In the genomic region with DNA sequence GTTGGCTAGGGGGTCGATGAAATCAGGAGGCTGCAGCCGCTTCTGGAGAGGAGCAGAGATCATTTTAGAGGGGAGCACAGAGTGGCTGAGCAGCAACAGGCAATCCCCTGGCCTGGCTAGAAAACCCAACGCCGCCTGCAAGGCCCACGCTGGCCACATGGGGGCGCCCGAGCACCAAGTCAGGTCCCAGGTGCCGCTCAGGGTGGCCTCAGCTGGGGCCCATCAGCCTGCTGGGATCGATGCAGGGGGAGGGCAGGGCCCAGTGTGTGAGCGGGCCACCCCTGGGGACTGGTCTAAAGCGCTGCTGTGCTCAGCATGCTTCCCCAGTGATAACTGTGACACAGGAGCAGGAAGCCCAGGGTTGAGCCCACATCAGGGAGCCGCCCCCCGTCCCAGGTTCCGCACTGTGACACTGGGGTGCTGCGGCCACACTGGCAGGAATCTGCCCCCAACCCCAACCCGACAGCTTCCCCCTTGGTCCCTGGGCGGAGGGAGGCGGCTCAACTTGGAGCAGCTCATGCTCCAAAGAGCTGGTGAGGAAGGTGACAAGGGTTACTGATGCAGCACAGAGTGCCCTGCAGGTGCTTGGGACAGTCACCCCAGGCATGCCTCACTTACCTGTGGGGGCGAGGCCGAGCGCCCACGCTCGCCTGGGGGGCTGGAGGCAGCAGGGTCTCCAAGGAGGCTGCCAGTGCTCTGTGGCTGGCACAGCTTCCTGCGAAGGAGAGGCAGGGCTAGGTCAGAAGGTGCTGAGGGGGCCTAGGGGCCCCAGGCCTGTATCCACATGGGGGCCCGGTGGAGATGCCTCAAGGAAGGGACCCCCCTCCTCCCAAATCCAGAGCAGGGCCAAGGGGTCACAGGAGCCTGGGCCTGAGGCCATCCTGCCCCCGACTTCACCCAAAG, we compare ENCODE assay signal across 9 cellular contexts. TPM values are rescaled to one million over a fixed set of nuclear protein-coding genes. Genes with fewer than 3 reads are reported as not detected.
A peak's percentile ranks its signal among the peaks of the same experiment; 100 is the strongest.
DNase-seq lines count a peak whose midpoint lies in the region; ATAC-seq, FAIRE-seq and TF ChIP-seq lines count a peak whose summit lies in the region.
"Had no signal": no experiment of that assay in that cellular context is flagged by ENCODE, and none has a peak within 500 bp of the region (broad histone marks: within the 10 kb centered on the region; RNA-seq: fewer than 3 reads in every experiment).

No MANE protein-coding gene starts in this region.

- H3K23ac ChIP-seq in IMR-90 (ENCODE audit: low read depth, low read length) = no peak overlapping the region
- H3K23ac ChIP-seq in trophoblast cell (ENCODE audit: low read length) = no peak overlapping the region

- peaks cover 3% of the 10 kb centered on the region for H3K79me2 ChIP-seq in trophoblast cell (ENCODE audit: control insufficient read depth, insufficient read depth, low read length, poor library complexity)

- H3K27me3 ChIP-seq in GM06990 (replicated peaks; ENCODE audit: control insufficient read depth, insufficient read depth, low read length) = no peaks in the 10 kb centered on the region
- H3K27me3 ChIP-seq in IMR-90 (ENCODE audit: control insufficient read depth, insufficient read depth, low read length) = no peaks in the 10 kb centered on the region
- H3K27me3 ChIP-seq in trophoblast cell (ENCODE audit: insufficient read depth, low read length) = no peaks in the 10 kb centered on the region

- H3K4me1 Mint-ChIP-seq in type B pancreatic cell (ENCODE audit: unreplicated experiment) = peaks cover 7% of the 10 kb centered on the region

- H3K9me1 ChIP-seq in IMR-90 (ENCODE audit: insufficient read depth, low read length) = 0 out of 2 replicates have a peak, but pooled peaks cover 5% of the 10 kb centered on the region

- peak; percentile 95 for TF ChIP-seq RAD21 in IMR-90 (IDR thresholded peaks at IDR 0.05; ENCODE audit: low read length)

- POLR2A ChIA-PET in IMR-90 (lab: Charles Lee; ENCODE audit: unreplicated experiment) (no interaction called here), RWPE1 (lab: Yijun Ruan, JAX; ENCODE audit: low non-redundant PET) (no interaction called here)

- H3K9me3 Mint-ChIP-seq in type B pancreatic cell = no peaks in the 10 kb centered on the region

- TF ChIP-seq POLR2A in IMR-90 (IDR thresholded peaks at IDR 0.05; ENCODE audit: low read depth, low read length) = 0 out of 2 replicates have a peak, but pooled peaks have one; percentile 54

- dilution Hi-C loops in IMR-90 (cut with HindIII; ENCODE audit: low sequenced_read_pairs, unreplicated experiment) = no loop called here

- H3K27ac Mint-ChIP-seq in type B pancreatic cell = no peak overlapping the region

- H2BK15ac ChIP-seq in IMR-90 (ENCODE audit: low read depth, low read length) = no peak overlapping the region

- WGBS in IMR-90 (ENCODE audit: extremely low coverage in 2 of 2, insufficient read length in 1 of 2), 2 experiments = 0% methylated on average over 2 of the region's 26 CpGs; no CpG with 5 or more reads in 1 of the 2 experiments
- no CpG with 5 or more reads among the region's 26 CpGs for WGBS in trophoblast cell (ENCODE audit: extremely low coverage, insufficient coverage, insufficient read length)

- H4K91ac ChIP-seq in IMR-90 (ENCODE audit: insufficient read depth, low read depth, low read length) (no peak overlapping the region), trophoblast cell (ENCODE audit: low read depth, low read length) (peak overlapping the region; percentile 50)

- in situ Hi-C loops in IMR-90 (cut with MboI; ENCODE audit: low sequenced_read_pairs) = loop anchor here (5.0 to 10.0 kb wide), 2 partner anchors 124 to 401 kb away; partner anchors contain the start of gene UBA52

- DNase-seq in GM06990 (ENCODE audit: extremely low read depth, insufficient read length) (peak; percentile 82), IMR-90 (peak; percentile 64), RWPE1 (ENCODE audit: low spot score) (peak; percentile 74), frontal cortex (ENCODE audit: low spot score in 2 of 2) (peak; percentile 83 to 87), trophoblast cell (peak; percentile 81 to 92), type B pancreatic cell (ENCODE audit: extremely low spot score, unreplicated experiment) (peak; percentile 94)
- peak; percentile 79 for DNase-seq in activated effector memory CD4-positive, alpha-beta T cell treated with Interleukin-2 at 50 U/mL for 16 hours

- H2AK5ac ChIP-seq in IMR-90 (ENCODE audit: low read depth, low read length) = peak overlapping the region; percentile 14; the same call in 1 of the 2 replicates
- H2AK5ac ChIP-seq in trophoblast cell (ENCODE audit: low read length) = peak overlapping the region; percentile 37

- H3K4me3 Mint-ChIP-seq in type B pancreatic cell = no peak overlapping the region

- TF ChIP-seq CTCF in GM06990 (IDR thresholded peaks at IDR 0.05; ENCODE audit: insufficient read depth, low read length, poor library complexity, severe bottlenecking) = peak; percentile 99
- TF ChIP-seq CTCF in IMR-90 (conservative IDR thresholded peaks at IDR 0.05; ENCODE audit: low read depth, low read length) = peak; percentile 96
- peak; percentile 99 for TF ChIP-seq CTCF in RWPE1 (conservative IDR thresholded peaks at IDR 0.05; ENCODE audit: low read depth)
- TF ChIP-seq CTCF in type B pancreatic cell (conservative IDR thresholded peaks at IDR 0.05) = peak; percentile 98

- H3K27me3 Mint-ChIP-seq in type B pancreatic cell = no peaks in the 10 kb centered on the region

- H4K8ac ChIP-seq in IMR-90 (ENCODE audit: low read depth in 2 of 2, low read length in 2 of 2) (no peak overlapping the region), trophoblast cell (ENCODE audit: low read depth, low read length) (no peak overlapping the region)

- ATAC-seq in IMR-90 (ENCODE audit: low read depth) = peak; percentile 91
- ATAC-seq in HG02970 (IDR thresholded peaks at IDR 0.05; ENCODE audit: low FRiP score, unreplicated experiment) = no peak

- no peak overlapping the region for H4K5ac ChIP-seq in IMR-90 (ENCODE audit: low read depth, low read length)

- BruUV-seq in IMR-90 (replicated peaks; lab: Mats Ljungman, UMichigan) = no TSS peak

- H3K18ac ChIP-seq in IMR-90 (ENCODE audit: low read depth, low read length) (no peak overlapping the region), trophoblast cell (ENCODE audit: low read length) (peak overlapping the region; percentile 34)

- H3K36me3 ChIP-seq in GM06990 (ENCODE audit: control insufficient read depth, insufficient read depth, low read length) (peaks cover 45% of the 10 kb centered on the region), IMR-90 (ENCODE audit: control insufficient read depth, insufficient read depth, low read length) (peaks cover 47% of the 10 kb centered on the region), trophoblast cell (ENCODE audit: control insufficient read depth in 1 of 2, insufficient read depth in 2 of 2, low read length in 2 of 2) (peaks cover 37 to 38% of the 10 kb centered on the region in 2 experiments)

- H3K14ac ChIP-seq in IMR-90 (replicated peaks; ENCODE audit: low read depth, low read length) = no peak overlapping the region
- H3K14ac ChIP-seq in trophoblast cell (ENCODE audit: low read length) = peak overlapping the region; percentile 8

- peaks cover 4% of the 10 kb centered on the region for H3K36me3 Mint-ChIP-seq in type B pancreatic cell

- no peak for FAIRE-seq in frontal cortex (lab: Jason Lieb, UNC)

- no peak overlapping the region for H3K4ac ChIP-seq in IMR-90 (ENCODE audit: low read depth, low read length)
- H3K4ac ChIP-seq in trophoblast cell (ENCODE audit: low read depth, low read length) = peak overlapping the region; percentile 16

- H4K20me1 ChIP-seq in IMR-90 (ENCODE audit: insufficient read depth, low read length) = peaks cover 64% of the 10 kb centered on the region

- H3K27ac ChIP-seq in IMR-90 (ENCODE audit: insufficient read depth, low read length) (no peak overlapping the region), RWPE1 (peak overlapping the region; percentile 72), trophoblast cell (ENCODE audit: low read depth, low read length) (no peak overlapping the region)

- H4K12ac ChIP-seq in trophoblast cell (ENCODE audit: low read depth, low read length) = peak overlapping the region; percentile 3

- H3K9ac ChIP-seq in IMR-90 (ENCODE audit: low read depth, low read length) (no peak overlapping the region), trophoblast cell (ENCODE audit: low read length) (no peak overlapping the region)

- H3K4me1 ChIP-seq in IMR-90 (ENCODE audit: control insufficient read depth, insufficient read depth, low read length) (peaks cover 13% of the 10 kb centered on the region), trophoblast cell (ENCODE audit: control insufficient read depth in 1 of 2, insufficient read depth in 2 of 2, low read length in 2 of 2) (peaks cover 25 to 29% of the 10 kb centered on the region in 2 experiments)

- H3K4me2 ChIP-seq in IMR-90 (ENCODE audit: low read depth, low read length) (no peak overlapping the region), trophoblast cell (ENCODE audit: low read length) (no peak overlapping the region)

- H2BK120ac ChIP-seq in IMR-90 (ENCODE audit: low read depth, low read length) = no peak overlapping the region
- H2BK120ac ChIP-seq in trophoblast cell (ENCODE audit: insufficient read depth, low read length, poor library complexity) = no peak overlapping the region

- intact Hi-C loops in IMR-90 (cut with micrococcal nuclease) = loop anchor here (1.0 to 10.0 kb wide), 6 partner anchors 106 to 396 kb away; partner anchors contain the start of gene KXD1

- no peaks in the 10 kb centered on the region for H3K9me3 ChIP-seq in IMR-90 (ENCODE audit: control insufficient read depth, insufficient read depth, low read length)
- peaks cover 5% of the 10 kb centered on the region for H3K9me3 ChIP-seq in trophoblast cell (ENCODE audit: insufficient read depth, low read depth, low read length)

- H3K79me1 ChIP-seq in IMR-90 (ENCODE audit: low read depth in 1 of 2, low read length in 2 of 2) (peaks cover 17 to 65% of the 10 kb centered on the region in 2 experiments), trophoblast cell (ENCODE audit: low read length) (peaks cover 9% of the 10 kb centered on the region)

- CTCF ChIA-PET in IMR-90 (lab: Yijun Ruan, JAX) (interaction anchor here (1.0 to 3.5 kb wide), 2 partner anchors 12 to 37 kb away, joined by 3 to 21 read pairs; no protein-coding TSS in a partner anchor), RWPE1 (lab: Yijun Ruan, JAX) (interaction anchor here (0.5 to 4.2 kb wide), 25 partner anchors 8 to 488 kb away, joined by 3 to 48 read pairs (median 3); partner anchors contain the start of genes ELL, FKBP8, REX1BD and UBA52)

- H3K56ac ChIP-seq in IMR-90 (ENCODE audit: extremely low read depth, insufficient read depth, low read length) = no peak overlapping the region

- H2AFZ ChIP-seq in IMR-90 (replicated peaks; ENCODE audit: low read length, poor library complexity) (peak overlapping the region; percentile 72), trophoblast cell (ENCODE audit: insufficient read depth, low read length, poor library complexity) (no peak overlapping the region)

- peak overlapping the region; percentile 91 for H2AK9ac ChIP-seq in IMR-90 (replicated peaks; ENCODE audit: low read depth, low read length, poor library complexity)

- H2BK5ac ChIP-seq in IMR-90 (ENCODE audit: low read depth, low read length, poor library complexity, severe bottlenecking) (no peak overlapping the region), trophoblast cell (ENCODE audit: low read depth, low read length, poor library complexity) (no peak overlapping the region)

- H3K4me3 ChIP-seq in GM06990 (replicated peaks; ENCODE audit: low read depth, low read length) (no peak overlapping the region), IMR-90 (ENCODE audit: insufficient read depth, low read depth, low read length) (no peak overlapping the region), trophoblast cell (ENCODE audit: low read depth, low read length) (no peak overlapping the region)

- H2BK12ac ChIP-seq in trophoblast cell (ENCODE audit: low read length) = peak overlapping the region; percentile 46

- H2BK20ac ChIP-seq in IMR-90 (ENCODE audit: low read depth, low read length) = no peak overlapping the region

RNA-seq across cellular contexts. Expression of gene ISYNA1, which starts 13.3 kb away (rescaled TPM):
- total RNA-seq in IMR-90 (2012; rRNA removed) (3.4 and 3.9 TPM in 2 replicates), frontal cortex (62.8 TPM), type B pancreatic cell (ENCODE audit: low replicate concordance) (278 and 303 TPM in 2 replicates)
- 24.7 and 29.4 TPM in 2 replicates for polyA plus RNA-seq in IMR-90 (2012; rRNA removed)
- polyA plus RNA-seq in IMR-90 (2012; cell fraction: cytosol; rRNA removed) = 12.2 and 29.5 TPM in 2 replicates
- 118 and 248 TPM in 2 replicates for polyA plus RNA-seq in IMR-90 (2012; cell fraction: nucleus; rRNA removed; ENCODE audit: low replicate concordance)
- polyA plus RNA-seq in trophoblast cell (2013) = 476 and 488 TPM in 2 replicates

RNA-seq across cellular contexts. Expression of gene SSBP4, which starts 32.0 kb away (rescaled TPM):
- total RNA-seq in IMR-90 (2012; rRNA removed) (13.3 and 14.9 TPM in 2 replicates), frontal cortex (69.3 TPM), type B pancreatic cell (ENCODE audit: low replicate concordance) (76.7 and 99.0 TPM in 2 replicates)
- 39.7 and 48.1 TPM in 2 replicates for polyA plus RNA-seq in IMR-90 (2012; rRNA removed)
- 36.0 and 75.3 TPM in 2 replicates for polyA plus RNA-seq in IMR-90 (2012; cell fraction: cytosol; rRNA removed)
- 110 and 323 TPM in 2 replicates for polyA plus RNA-seq in IMR-90 (2012; cell fraction: nucleus; rRNA removed; ENCODE audit: low replicate concordance)
- polyA plus RNA-seq in trophoblast cell (2013) = 51.1 and 52.0 TPM in 2 replicates

RNA-seq across cellular contexts. Expression of gene LRRC25, which starts 53.8 kb away (rescaled TPM):
- total RNA-seq in IMR-90 (2012; rRNA removed) (not detected in 2 replicates), frontal cortex (0.41 TPM), type B pancreatic cell (ENCODE audit: low replicate concordance) (0.19 TPM in 1 of 2 replicates, not detected in the other)
- polyA plus RNA-seq in IMR-90 (2012; rRNA removed) = 0.03 TPM in 1 of 2 replicates, not detected in the other
- 0.08 and 0.09 TPM in 2 replicates for polyA plus RNA-seq in IMR-90 (2012; cell fraction: cytosol; rRNA removed)
- 0.08 TPM in 1 of 2 replicates, not detected in the other for polyA plus RNA-seq in IMR-90 (2012; cell fraction: nucleus; rRNA removed; ENCODE audit: low replicate concordance)
- not detected in 2 replicates for polyA plus RNA-seq in trophoblast cell (2013)
- total RNA-seq: glomerular endothelial cell had no signal

Comparison
In these comparisons a context has a peak if more than half of its experiments do, and no peak if none do; other contexts are left out.
1. RNA of gene ISYNA1, which starts 13.3 kb away (total RNA-seq): 278 to 303 TPM in type B pancreatic cell and 62.8 TPM in frontal cortex (single experiment); 3.4 to 3.9 TPM in IMR-90; every median in the first group is over 10 times any median in the second.
2. Peak in every context shown above with its lines, with median percentiles within 50 percentile points of each other: DNase-seq and CTCF ChIP-seq.